In genomic region chr16:85420501-85421337, GRCh38 we compare ENCODE assay signal across 1 cellular context.
TF ChIP-seq lines count a peak whose summit lies in the region.

No MANE protein-coding gene starts in this region.

TF ChIP-seq in HepG2, 621 proteins besides CTCF, POLR2A, EP300 and RAD21 (continued from another document):
- TF ChIP-seq, protein P1, sequence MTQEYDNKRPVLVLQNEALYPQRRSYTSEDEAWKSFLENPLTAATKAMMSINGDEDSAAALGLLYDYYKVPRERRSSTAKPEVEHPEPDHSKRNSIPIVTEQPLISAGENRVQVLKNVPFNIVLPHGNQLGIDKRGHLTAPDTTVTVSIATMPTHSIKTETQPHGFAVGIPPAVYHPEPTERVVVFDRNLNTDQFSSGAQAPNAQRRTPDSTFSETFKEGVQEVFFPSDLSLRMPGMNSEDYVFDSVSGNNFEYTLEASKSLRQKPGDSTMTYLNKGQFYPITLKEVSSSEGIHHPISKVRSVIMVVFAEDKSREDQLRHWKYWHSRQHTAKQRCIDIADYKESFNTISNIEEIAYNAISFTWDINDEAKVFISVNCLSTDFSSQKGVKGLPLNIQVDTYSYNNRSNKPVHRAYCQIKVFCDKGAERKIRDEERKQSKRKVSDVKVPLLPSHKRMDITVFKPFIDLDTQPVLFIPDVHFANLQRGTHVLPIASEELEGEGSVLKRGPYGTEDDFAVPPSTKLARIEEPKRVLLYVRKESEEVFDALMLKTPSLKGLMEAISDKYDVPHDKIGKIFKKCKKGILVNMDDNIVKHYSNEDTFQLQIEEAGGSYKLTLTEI (CRISPR knock-in tag; conservative IDR thresholded peaks at IDR 0.05), result no peak
- TF ChIP-seq ZFX (CRISPR knock-in tag; IDR thresholded peaks at IDR 0.05; ENCODE audit: low read depth), result peak; percentile 74
- peak; percentile 58; the same call in 1 of the 2 replicates for TF ChIP-seq HES4 (CRISPR knock-in tag; IDR thresholded peaks at IDR 0.05; ENCODE audit: borderline replicate concordance)
- no peak for TF ChIP-seq ZNF446 (CRISPR knock-in tag; IDR thresholded peaks at IDR 0.05)
- no peak for TF ChIP-seq TAF1 (CRISPR knock-in tag; IDR thresholded peaks at IDR 0.05)
- peak; percentile 67; the same call in 1 of the 2 replicates for TF ChIP-seq ZHX2 (IDR thresholded peaks at IDR 0.05; ENCODE audit: low read depth)
- no peak for TF ChIP-seq ZHX2 (CRISPR knock-in tag; IDR thresholded peaks at IDR 0.05; ENCODE audit: borderline replicate concordance)
- TF ChIP-seq ZFP41 (CRISPR knock-in tag; IDR thresholded peaks at IDR 0.05; ENCODE audit: borderline replicate concordance), result no peak
- peak; percentile 82; the same call in 1 of the 2 replicates for TF ChIP-seq ZNF331 (CRISPR knock-in tag; IDR thresholded peaks at IDR 0.05)
- no peak for TF ChIP-seq TCF12 (IDR thresholded peaks at IDR 0.05)
- no peak for TF ChIP-seq TCF12 (CRISPR knock-in tag; IDR thresholded peaks at IDR 0.05)
- no peak for TF ChIP-seq ZNF296 (CRISPR knock-in tag; conservative IDR thresholded peaks at IDR 0.05)
- 0 out of 2 replicates have a peak, but pooled peaks have one; percentile 19 for TF ChIP-seq ZIK1 (CRISPR knock-in tag; IDR thresholded peaks at IDR 0.05; ENCODE audit: borderline replicate concordance, low read depth)
- TF ChIP-seq, protein P2, sequence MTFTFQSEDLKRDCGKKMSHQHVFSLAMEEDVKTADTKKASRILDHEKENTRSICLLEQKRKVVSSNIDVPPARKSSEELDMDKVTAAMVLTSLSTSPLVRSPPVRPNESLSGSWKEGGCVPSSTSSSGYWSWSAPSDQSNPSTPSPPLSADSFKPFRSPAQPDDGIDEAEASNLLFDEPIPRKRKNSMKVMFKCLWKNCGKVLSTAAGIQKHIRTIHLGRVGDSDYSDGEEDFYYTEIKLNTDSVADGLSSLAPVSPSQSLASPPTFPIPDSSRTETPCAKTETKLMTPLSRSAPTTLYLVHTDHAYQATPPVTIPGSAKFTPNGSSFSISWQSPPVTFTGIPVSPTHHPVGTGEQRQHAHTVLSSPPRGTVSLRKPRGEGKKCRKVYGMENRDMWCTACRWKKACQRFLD (CRISPR knock-in tag; IDR thresholded peaks at IDR 0.05; ENCODE audit: borderline replicate concordance), result no peak
- TF ChIP-seq HCFC1 (IDR thresholded peaks at IDR 0.05; ENCODE audit: low read depth, low read length), result peak; percentile 32; the same call in 1 of the 2 replicates
- no peak for TF ChIP-seq ZNF841 (CRISPR knock-in tag; IDR thresholded peaks at IDR 0.05; ENCODE audit: borderline replicate concordance)
- no peak for TF ChIP-seq TCF7L2 (IDR thresholded peaks at IDR 0.05; ENCODE audit: low read depth, low read length)
- TF ChIP-seq, protein P3, sequence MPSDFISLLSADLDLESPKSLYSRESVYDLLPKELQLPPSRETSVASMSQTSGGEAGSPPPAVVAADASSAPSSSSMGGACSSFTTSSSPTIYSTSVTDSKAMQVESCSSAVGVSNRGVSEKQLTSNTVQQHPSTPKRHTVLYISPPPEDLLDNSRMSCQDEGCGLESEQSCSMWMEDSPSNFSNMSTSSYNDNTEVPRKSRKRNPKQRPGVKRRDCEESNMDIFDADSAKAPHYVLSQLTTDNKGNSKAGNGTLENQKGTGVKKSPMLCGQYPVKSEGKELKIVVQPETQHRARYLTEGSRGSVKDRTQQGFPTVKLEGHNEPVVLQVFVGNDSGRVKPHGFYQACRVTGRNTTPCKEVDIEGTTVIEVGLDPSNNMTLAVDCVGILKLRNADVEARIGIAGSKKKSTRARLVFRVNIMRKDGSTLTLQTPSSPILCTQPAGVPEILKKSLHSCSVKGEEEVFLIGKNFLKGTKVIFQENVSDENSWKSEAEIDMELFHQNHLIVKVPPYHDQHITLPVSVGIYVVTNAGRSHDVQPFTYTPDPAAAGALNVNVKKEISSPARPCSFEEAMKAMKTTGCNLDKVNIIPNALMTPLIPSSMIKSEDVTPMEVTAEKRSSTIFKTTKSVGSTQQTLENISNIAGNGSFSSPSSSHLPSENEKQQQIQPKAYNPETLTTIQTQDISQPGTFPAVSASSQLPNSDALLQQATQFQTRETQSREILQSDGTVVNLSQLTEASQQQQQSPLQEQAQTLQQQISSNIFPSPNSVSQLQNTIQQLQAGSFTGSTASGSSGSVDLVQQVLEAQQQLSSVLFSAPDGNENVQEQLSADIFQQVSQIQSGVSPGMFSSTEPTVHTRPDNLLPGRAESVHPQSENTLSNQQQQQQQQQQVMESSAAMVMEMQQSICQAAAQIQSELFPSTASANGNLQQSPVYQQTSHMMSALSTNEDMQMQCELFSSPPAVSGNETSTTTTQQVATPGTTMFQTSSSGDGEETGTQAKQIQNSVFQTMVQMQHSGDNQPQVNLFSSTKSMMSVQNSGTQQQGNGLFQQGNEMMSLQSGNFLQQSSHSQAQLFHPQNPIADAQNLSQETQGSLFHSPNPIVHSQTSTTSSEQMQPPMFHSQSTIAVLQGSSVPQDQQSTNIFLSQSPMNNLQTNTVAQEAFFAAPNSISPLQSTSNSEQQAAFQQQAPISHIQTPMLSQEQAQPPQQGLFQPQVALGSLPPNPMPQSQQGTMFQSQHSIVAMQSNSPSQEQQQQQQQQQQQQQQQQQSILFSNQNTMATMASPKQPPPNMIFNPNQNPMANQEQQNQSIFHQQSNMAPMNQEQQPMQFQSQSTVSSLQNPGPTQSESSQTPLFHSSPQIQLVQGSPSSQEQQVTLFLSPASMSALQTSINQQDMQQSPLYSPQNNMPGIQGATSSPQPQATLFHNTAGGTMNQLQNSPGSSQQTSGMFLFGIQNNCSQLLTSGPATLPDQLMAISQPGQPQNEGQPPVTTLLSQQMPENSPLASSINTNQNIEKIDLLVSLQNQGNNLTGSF (CRISPR knock-in tag; IDR thresholded peaks at IDR 0.05), result no peak
- TF ChIP-seq TAF15 (IDR thresholded peaks at IDR 0.05; ENCODE audit: low read depth, low read length, poor library complexity, severe bottlenecking), result peak; percentile 61
- no peak for TF ChIP-seq NFIC (IDR thresholded peaks at IDR 0.05; ENCODE audit: low read length)
